1 cellular context compared by ENCODE assay signal in genomic region chr11:121933294-121933693, GRCh38.
TF ChIP-seq lines count a peak whose summit lies in the region.

No MANE protein-coding gene starts in this region.

TF ChIP-seq in HepG2, 621 proteins besides CTCF, POLR2A, EP300 and RAD21 (continued from another document):
- TF ChIP-seq CEBPZ (IDR thresholded peaks at IDR 0.05; ENCODE audit: low read length): no peak
- TF ChIP-seq NFIB (CRISPR knock-in tag; IDR thresholded peaks at IDR 0.05; ENCODE audit: borderline replicate concordance): no peak
- TF ChIP-seq MIER2 (CRISPR knock-in tag; IDR thresholded peaks at IDR 0.05): no peak
- no peak for TF ChIP-seq PBX3 (CRISPR knock-in tag; IDR thresholded peaks at IDR 0.05; ENCODE audit: borderline replicate concordance)
- no peak for TF ChIP-seq HNRNPK (IDR thresholded peaks at IDR 0.05; ENCODE audit: low read depth, low read length, poor library complexity, severe bottlenecking)
- no peak for TF ChIP-seq RFXANK (CRISPR knock-in tag; IDR thresholded peaks at IDR 0.05)
- no peak for TF ChIP-seq KLF16 (CRISPR knock-in tag; IDR thresholded peaks at IDR 0.05)
- TF ChIP-seq ZNF746 (CRISPR knock-in tag; IDR thresholded peaks at IDR 0.05): no peak
- TF ChIP-seq ZNF644 (CRISPR knock-in tag; IDR thresholded peaks at IDR 0.05; ENCODE audit: low read depth): no peak
- TF ChIP-seq GTF2F1 (IDR thresholded peaks at IDR 0.05; ENCODE audit: low read length): no peak
- TF ChIP-seq PBX2 (CRISPR knock-in tag; IDR thresholded peaks at IDR 0.05): no peak
